ENCODE assay signal across 8 cellular contexts in genomic region chr1:161227196-161227871, GRCh38. TPM values are rescaled to one million over a fixed set of nuclear protein-coding genes. Genes with fewer than 3 reads are reported as not detected.
DNase-seq lines count a peak whose midpoint lies in the region; ATAC-seq and TF ChIP-seq lines count a peak whose summit lies in the region.

No MANE protein-coding gene starts in this region.

- peak overlapping the region; percentile 93 for H3K4me2 ChIP-seq in HCT116 (ENCODE audit: low read length)

- POLR2A ChIA-PET in HCT116 (lab: Charles Lee) = no interaction called here

- peak; percentile 76 for TF ChIP-seq RAD21 in HCT116 (IDR thresholded peaks at IDR 0.05; ENCODE audit: low read depth)

- H3K27ac ChIP-seq in HCT116 (ENCODE audit: low read depth, low read length) = peak overlapping the region; percentile 69
- peak overlapping the region in 10 of 12 donors; percentile 17 to 94 (median 86) for H3K27ac ChIP-seq in heart left ventricle
- peak overlapping the region in 1 of 2 donors; percentile 64 for H3K27ac ChIP-seq in tibial artery

- peak overlapping the region; percentile 97 for H3K27ac Mint-ChIP-seq in activated naive CD8-positive, alpha-beta T cell treated with anti-CD3 and anti-CD28 coated beads, Interleukin-2, amount 50 U/mL, for 24 hours

- RAD21 ChIA-PET in HCT116 (lab: Charles Lee; ENCODE audit: low non-redundant PET in 1 of 2, low total read pairs in 2 of 2, uncharacterized antibody in 2 of 2, unreplicated experiment in 2 of 2) = interaction anchor here in 1 of 2 experiments (1.3 kb wide), 1 partner anchor 64 kb away, joined by 5 read pairs; no protein-coding TSS in a partner anchor

- TF ChIP-seq POLR2A in HCT116 (IDR thresholded peaks at IDR 0.05; ENCODE audit: borderline replicate concordance, extremely low read depth, insufficient read depth, insufficient read length) (no peak), heart left ventricle (IDR thresholded peaks at IDR 0.05) (no peak)

- WGBS in heart left ventricle, 4 donors = 34 to 41% (median 38%) methylated on average over 11 of the region's 11 CpGs

- H3K4me1 Mint-ChIP-seq in activated naive CD8-positive, alpha-beta T cell treated with anti-CD3 and anti-CD28 coated beads, Interleukin-2, amount 50 U/mL, for 24 hours = peaks cover 30% of the 10 kb centered on the region

- peak; percentile 68 for ATAC-seq in HCT116
- ATAC-seq in activated naive CD8-positive, alpha-beta T cell treated with anti-CD3 and anti-CD28 coated beads, Interleukin-2, amount 50 U/mL, for 24 hours = peak; percentile 47
- peak; percentile 35 to 69 (median 55) for ATAC-seq in heart left ventricle

- H3K9me3 ChIP-seq in HCT116 (ENCODE audit: control insufficient read depth in 1 of 2, insufficient read depth in 1 of 2, low read depth in 1 of 2, low read length in 2 of 2) (no peaks in the 10 kb centered on the region), heart left ventricle (no peaks in the 10 kb centered on the region), tibial artery (no peaks in the 10 kb centered on the region)

- H4K20me1 ChIP-seq in HCT116 (ENCODE audit: insufficient read depth) = no peaks in the 10 kb centered on the region

- H3K27me3 ChIP-seq in HCT116 (ENCODE audit: insufficient read depth, low read length) (no peaks in the 10 kb centered on the region), heart left ventricle (no peaks in the 10 kb centered on the region), tibial artery (no peaks in the 10 kb centered on the region)

- BruUV-seq in HCT116 (replicated peaks; lab: Mats Ljungman, UMichigan) = no TSS peak

- TF ChIP-seq CTCF in HCT116 (IDR thresholded peaks at IDR 0.05 in 2 of 3, conservative IDR thresholded peaks at IDR 0.05 in 1 of 3; ENCODE audit: borderline replicate concordance in 1 of 3, insufficient read depth in 1 of 3, low read depth in 2 of 3, low read length in 2 of 3) (peak; percentile 75 to 88 (median 87)), heart left ventricle (IDR thresholded peaks at IDR 0.05) (peak in 11 of 12 donors; percentile 85 to 97 (median 93)), tibial artery (IDR thresholded peaks at IDR 0.05) (peak; percentile 80 to 81)

- H3K36me3 ChIP-seq in HCT116 (ENCODE audit: control insufficient read depth in 1 of 2, insufficient read depth in 2 of 2, low read length in 2 of 2) (peaks cover 4 to 17% of the 10 kb centered on the region in 2 experiments), heart left ventricle (peaks cover 0 to 36% (median 28%) of the 10 kb centered on the region in 9 donors), tibial artery (peaks cover 9 to 31% (median 22%) of the 10 kb centered on the region in 3 donors)

- H3K9me2 ChIP-seq in HCT116 (ENCODE audit: insufficient read depth) = no peaks in the 10 kb centered on the region

- H3K4me3 ChIP-seq in HCT116 (replicated peaks in 1 of 2; ENCODE audit: low read depth in 1 of 2, low read length in 2 of 2) (peak overlapping the region; percentile 66 to 72), heart left ventricle (peak overlapping the region in 10 of 12 donors; percentile 1 to 82 (median 75)), tibial artery (peak overlapping the region in 1 of 2 donors; percentile 16)

- H3K79me2 ChIP-seq in HCT116 (ENCODE audit: insufficient read depth, low read length) = no peaks in the 10 kb centered on the region

- DNase-seq in DMS114 treated with DMSO at 0.1 percent for 48 hours (lab: John Stamatoyannopoulos, UW; ENCODE audit: unreplicated experiment) = peak; percentile 82
- DNase-seq in HCT116 (ENCODE audit: low read depth, low spot score) = peak; percentile 50
- peak; percentile 41 for DNase-seq in NCI-H1436 treated with DMSO at 0.1 percent for 48 hours (lab: John Stamatoyannopoulos, UW)
- DNase-seq in SW480 (ENCODE audit: low spot score) = peak; percentile 64
- peak; percentile 91 for DNase-seq in activated naive CD8-positive, alpha-beta T cell treated with anti-CD3 and anti-CD28 coated beads, Interleukin-2, amount 50 U/mL, for 24 hours
- peak; percentile 83 to 89 (median 86) for DNase-seq in heart left ventricle
- peak; percentile 65 to 97 (median 89) for DNase-seq in posterior cingulate gyrus
- DNase-seq in tibial artery = peak; percentile 71 to 88

- peak overlapping the region; percentile 98 for H3K4me3 Mint-ChIP-seq in activated naive CD8-positive, alpha-beta T cell treated with anti-CD3 and anti-CD28 coated beads, Interleukin-2, amount 50 U/mL, for 24 hours

- H3K9ac ChIP-seq in HCT116 (ENCODE audit: low read length) = peak overlapping the region; percentile 72

- H3K4me1 ChIP-seq in HCT116 (ENCODE audit: control insufficient read depth in 1 of 2, insufficient read depth in 2 of 2, low read length in 2 of 2) (peaks cover 14 to 24% of the 10 kb centered on the region in 2 experiments; a peak in 3 of 4 replicates), heart left ventricle (peaks cover 0 to 32% (median 18%) of the 10 kb centered on the region in 12 donors), tibial artery (peaks cover 0 to 22% (median 13%) of the 10 kb centered on the region in 4 donors)

- H2AFZ ChIP-seq in HCT116 (ENCODE audit: low read depth, low read length, poor library complexity, severe bottlenecking) = no peak overlapping the region

- CTCF ChIA-PET in HCT116 (lab: Charles Lee) = interaction anchor here (1.0 to 3.1 kb wide), 6 partner anchors 9 to 155 kb away, joined by 3 to 46 read pairs (median 14); partner anchors contain the start of gene CFAP126

- H3K36me3 Mint-ChIP-seq in activated naive CD8-positive, alpha-beta T cell treated with anti-CD3 and anti-CD28 coated beads, Interleukin-2, amount 50 U/mL, for 24 hours (ENCODE audit: low read depth) = peaks cover 18% of the 10 kb centered on the region

- no peaks in the 10 kb centered on the region for H3K9me3 Mint-ChIP-seq in activated naive CD8-positive, alpha-beta T cell treated with anti-CD3 and anti-CD28 coated beads, Interleukin-2, amount 50 U/mL, for 24 hours

- intact Hi-C loops in HCT116 (cut with micrococcal nuclease) = loop anchor here (1.0 kb wide), 3 partner anchors 64 to 155 kb away; no protein-coding TSS in a partner anchor
- intact Hi-C loops in heart left ventricle (cut with DNase I) = loop anchor here (1.0 to 10.0 kb wide), 14 partner anchors 35 to 160 kb away; partner anchors contain the start of genes SDHC (in 5 of the 10) and CFAP126 (in 2 of the 10)
- intact Hi-C loops in posterior cingulate gyrus (cut with DNase I) = loop anchor here (1.0 to 10.0 kb wide), 6 partner anchors 35 to 155 kb away; partner anchors contain the start of genes B4GALT3, CFAP126 and MPZ
- intact Hi-C loops in tibial artery (cut with DNase I; ENCODE audit: low total_unique reads) = loop anchor here (5.0 kb wide), 2 partner anchors 80 to 155 kb away; partner anchors contain the start of gene MPZ

- H3K27me3 Mint-ChIP-seq in activated naive CD8-positive, alpha-beta T cell treated with anti-CD3 and anti-CD28 coated beads, Interleukin-2, amount 50 U/mL, for 24 hours = peaks cover 2% of the 10 kb centered on the region

TF ChIP-seq in HCT116, 20 proteins besides CTCF, POLR2A, EP300 and RAD21 (continues in another document):
- TF ChIP-seq CBX3 (IDR thresholded peaks at IDR 0.05; ENCODE audit: low read depth) (no peak), FOSL1 (IDR thresholded peaks at IDR 0.05; ENCODE audit: low read depth) (no peak), YY1 (IDR thresholded peaks at IDR 0.05; ENCODE audit: extremely low read depth, insufficient replicate concordance, low read depth, low read length) (no peak), SIN3A (IDR thresholded peaks at IDR 0.05; ENCODE audit: low read depth) (no peak), MAX (IDR thresholded peaks at IDR 0.05) (no peak), EZH2phosphoT487 (IDR thresholded peaks at IDR 0.05; ENCODE audit: borderline replicate concordance) (no peak), TCF7L2 (IDR thresholded peaks at IDR 0.05; ENCODE audit: borderline replicate concordance, extremely low read depth, insufficient read depth, insufficient read length) (no peak), SP1 (IDR thresholded peaks at IDR 0.05; ENCODE audit: low read depth) (no peak)

RNA-seq across cellular contexts. Expression of gene TOMM40L, which starts 1.5 kb away (rescaled TPM):
- 9.8 TPM for total RNA-seq in HCT116 (2021; ENCODE audit: unreplicated experiment)
- polyA plus RNA-seq in HCT116 (2012) = 4.8 and 6.1 TPM in 2 replicates
- total RNA-seq in heart left ventricle = 10 to 100 TPM; 24.1 to 37.1 (median 31.1) TPM
- polyA plus RNA-seq in heart left ventricle = 10 to 100 TPM; 28.8 to 29.1 TPM

RNA-seq across cellular contexts. Expression of gene APOA2, which starts 3.9 kb away (rescaled TPM):
- total RNA-seq in HCT116 (2021; ENCODE audit: unreplicated experiment) = not detected
- 0.40 TPM in 1 of 2 replicates, not detected in the other for polyA plus RNA-seq in HCT116 (2012)
- total RNA-seq in heart left ventricle = not detected
- polyA plus RNA-seq in heart left ventricle = not detected

RNA-seq across cellular contexts. Expression of gene NR1I3, which starts 10.7 kb away (rescaled TPM):
- not detected for total RNA-seq in HCT116 (2021; ENCODE audit: unreplicated experiment)
- polyA plus RNA-seq in HCT116 (2012) = 0.06 and 0.26 TPM in 2 replicates
- total RNA-seq in heart left ventricle = not detected
- under 1 TPM in 1 of 2 donors, not detected in 1; 0.23 TPM for polyA plus RNA-seq in heart left ventricle

RNA-seq across cellular contexts. Expression of gene FCER1G, which starts 12.2 kb away (rescaled TPM):
- total RNA-seq in HCT116 (2021; ENCODE audit: unreplicated experiment) (0.86 TPM), heart left ventricle (100 to 1,000 TPM in 1 of 9 donors, 10 to 100 TPM in 5, 1 to 10 TPM in 3; 2.9 to 157 (median 17.1) TPM)
- polyA plus RNA-seq in HCT116 (2012) = 0.61 TPM in 1 of 2 replicates, not detected in the other
- 10 to 100 TPM; 14.6 to 40.0 TPM for polyA plus RNA-seq in heart left ventricle

RNA-seq across cellular contexts. Expression of gene NDUFS2, which starts 25.2 kb away (rescaled TPM):
- 82.7 TPM for total RNA-seq in HCT116 (2021; ENCODE audit: unreplicated experiment)
- 99.1 and 108 TPM in 2 replicates for polyA plus RNA-seq in HCT116 (2012)
- total RNA-seq in heart left ventricle = 100 to 1,000 TPM; 214 to 460 (median 297) TPM
- polyA plus RNA-seq in heart left ventricle = 100 to 1,000 TPM; 157 to 189 TPM

Comparison
In these comparisons a context has a peak if more than half of its experiments do, and no peak if none do; other contexts are left out.
1. DNase-seq: peak in every context shown above with its lines; median percentile 91 in activated naive CD8-positive, alpha-beta T cell treated with anti-CD3 and anti-CD28 coated beads, Interleukin-2, amount 50 U/mL, for 24 hours; 89 in posterior cingulate gyrus; 86 in heart left ventricle; 82 in DMS114 treated with DMSO at 0.1 percent for 48 hours; 80 in tibial artery; 64 in SW480; 50 in HCT116; 41 in NCI-H1436 treated with DMSO at 0.1 percent for 48 hours.